In the genomic region with DNA sequence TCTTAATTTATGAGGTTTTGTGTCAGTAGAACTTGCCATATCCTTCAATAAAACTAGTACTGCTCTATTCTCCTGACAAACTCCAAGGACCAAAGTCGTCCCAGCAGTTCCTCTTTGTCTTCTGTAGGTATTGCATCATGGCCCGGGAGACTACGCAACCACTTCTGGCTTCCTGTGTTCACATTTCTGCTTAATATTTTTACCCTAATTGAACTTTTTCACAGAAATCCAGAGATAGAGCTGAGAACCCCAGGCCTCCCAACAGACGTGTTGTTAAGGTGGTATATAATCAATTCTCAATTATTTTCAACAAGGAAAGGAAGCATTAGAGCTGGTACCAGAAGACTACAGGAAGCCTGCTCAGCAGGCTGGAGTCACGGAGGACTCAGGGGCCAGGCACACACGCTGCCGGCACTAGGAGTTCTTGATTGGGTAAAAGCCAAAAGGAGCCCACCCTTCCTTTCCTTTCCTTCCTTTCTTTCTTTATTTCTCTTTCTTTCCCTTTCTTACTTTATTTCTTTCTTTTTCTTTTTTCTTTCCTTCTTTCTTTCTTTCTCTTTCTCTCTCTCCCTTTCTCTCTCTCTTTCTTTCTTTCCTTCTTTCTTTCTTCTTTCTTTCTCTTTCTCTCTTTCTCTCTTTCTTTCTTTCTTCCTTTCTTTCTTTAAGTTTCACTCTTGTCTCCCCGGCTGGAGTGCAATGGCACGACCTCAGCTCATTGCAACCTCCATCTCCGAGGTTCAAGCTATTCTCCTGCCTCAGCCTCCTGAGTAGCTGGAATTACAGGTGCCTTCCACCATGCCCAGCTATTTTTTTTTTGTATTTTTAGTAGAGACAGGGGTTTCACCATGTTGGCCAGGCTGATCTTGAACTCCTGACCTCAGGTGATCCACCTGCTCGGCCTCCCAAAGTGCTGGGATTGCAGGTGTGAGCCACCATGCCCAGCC, we compare ENCODE assay signal across 15 cellular contexts.
DNase-seq lines count a peak whose midpoint lies in the region; ATAC-seq and TF ChIP-seq lines count a peak whose summit lies in the region.
"Had no signal": no experiment of that assay in that cellular context is flagged by ENCODE, and none has a peak within 500 bp of the region (broad histone marks: within the 10 kb centered on the region; RNA-seq: fewer than 3 reads in every experiment).

No MANE protein-coding gene starts in this region.

- no peaks in the 10 kb centered on the region for H3K4me1 ChIP-seq in GM23338 (ENCODE audit: insufficient read depth)
- no peaks in the 10 kb centered on the region for H3K4me1 ChIP-seq in heart left ventricle
- H3K4me1 ChIP-seq in sigmoid colon = no peaks in the 10 kb centered on the region
- peaks cover 10% of the 10 kb centered on the region for H3K4me1 ChIP-seq in neural progenitor cell
- H3K4me1 ChIP-seq: prostate gland had no signal

- no peak for TF ChIP-seq EP300 in sigmoid colon (IDR thresholded peaks at IDR 0.05)

- H4K20me1 ChIP-seq in GM23338 (replicated peaks; ENCODE audit: insufficient read depth) = no peaks in the 10 kb centered on the region
- no peaks in the 10 kb centered on the region for H4K20me1 ChIP-seq in neural progenitor cell (ENCODE audit: low read depth)

- no peak overlapping the region for H3K4me3 ChIP-seq in GM23338
- peak overlapping the region; percentile 61 for H3K4me3 ChIP-seq in SK-N-MC
- peak overlapping the region in 1 of 12 donors; percentile 43 for H3K4me3 ChIP-seq in heart left ventricle
- no peak overlapping the region for H3K4me3 ChIP-seq in sigmoid colon
- no peak overlapping the region for H3K4me3 ChIP-seq in neural progenitor cell
- H3K4me3 ChIP-seq: prostate gland had no signal

- H3K36me3 Mint-ChIP-seq in GM23338 (ENCODE audit: low read depth) = no peaks in the 10 kb centered on the region
- no peaks in the 10 kb centered on the region for H3K36me3 Mint-ChIP-seq in neural progenitor cell
- no peaks in the 10 kb centered on the region for H3K36me3 Mint-ChIP-seq in activated CD4-positive, alpha-beta memory T cell treated with anti-CD3 and anti-CD28 coated beads, Interleukin-2, amount 10 ng/mL, durations not matched to agents 7 days and 5 days (ENCODE audit: low read depth)
- H3K36me3 Mint-ChIP-seq: CD4-positive, CD25-positive, alpha-beta regulatory T cell had no signal

- H3K4me3 Mint-ChIP-seq in GM23338 (no peak overlapping the region), neural progenitor cell (no peak overlapping the region)
- no peak overlapping the region for H3K4me3 Mint-ChIP-seq in activated CD4-positive, alpha-beta memory T cell treated with anti-CD3 and anti-CD28 coated beads, Interleukin-2, amount 10 ng/mL, durations not matched to agents 7 days and 5 days
- H3K4me3 Mint-ChIP-seq: activated T-helper 17 cell treated with anti-CD3 and anti-CD28 coated beads, Interleukin-2, amount 50 U/mL, for 72 hours; CD4-positive, CD25-positive, alpha-beta regulatory T cell had no signal

- peaks cover 1% of the 10 kb centered on the region for H3K27me3 Mint-ChIP-seq in GM23338 (ENCODE audit: insufficient read depth, low read depth, poor library complexity)
- H3K27me3 Mint-ChIP-seq in neural progenitor cell (ENCODE audit: insufficient read depth, low read depth) = no peaks in the 10 kb centered on the region
- peaks cover 9% of the 10 kb centered on the region for H3K27me3 Mint-ChIP-seq in activated CD4-positive, alpha-beta memory T cell treated with anti-CD3 and anti-CD28 coated beads, Interleukin-2, amount 10 ng/mL, durations not matched to agents 7 days and 5 days
- H3K27me3 Mint-ChIP-seq: CD4-positive, CD25-positive, alpha-beta regulatory T cell had no signal

- H3K27ac Mint-ChIP-seq in GM23338 (no peak overlapping the region), neural progenitor cell (no peak overlapping the region)
- no peak overlapping the region for H3K27ac Mint-ChIP-seq in activated CD4-positive, alpha-beta memory T cell treated with anti-CD3 and anti-CD28 coated beads, Interleukin-2, amount 10 ng/mL, durations not matched to agents 7 days and 5 days
- H3K27ac Mint-ChIP-seq: activated T-helper 17 cell treated with anti-CD3 and anti-CD28 coated beads, Interleukin-2, amount 50 U/mL, for 72 hours; CD4-positive, CD25-positive, alpha-beta regulatory T cell had no signal

- TF ChIP-seq CTCF in GM23338 (conservative IDR thresholded peaks at IDR 0.05; ENCODE audit: low read depth in 2 of 2) (no peak), heart left ventricle (IDR thresholded peaks at IDR 0.05) (no peak), sigmoid colon (IDR thresholded peaks at IDR 0.05) (no peak), neural progenitor cell (IDR thresholded peaks at IDR 0.05) (no peak)

- no peak for DNase-seq in GM23338 (ENCODE audit: low spot score)
- DNase-seq in SK-N-MC (ENCODE audit: low read depth, low spot score) = peak; percentile 37
- DNase-seq in heart left ventricle = peak in 4 of 5 donors; percentile 25 to 71 (median 48)
- DNase-seq in sigmoid colon = peak; percentile 72
- DNase-seq in HuH-7.5 (ENCODE audit: low spot score) = no peak
- no peak for DNase-seq in neural progenitor cell (ENCODE audit: low spot score)
- DNase-seq in NCI-H1436 (lab: John Stamatoyannopoulos, UW) = no peak
- no peak for DNase-seq in activated CD4-positive, alpha-beta memory T cell treated with anti-CD3 and anti-CD28 coated beads, Interleukin-2, amount 10 ng/mL, durations not matched to agents 7 days and 5 days
- DNase-seq: activated CD4-positive, alpha-beta T cell treated with anti-CD3 and anti-CD28 coated beads for 48 hours; CD4-positive, CD25-positive, alpha-beta regulatory T cell; NCI-H2029 treated with DMSO at 0.1 percent for 48 hours; NK-92 treated with Interleukin-12 subunit alpha and Interleukin-12 subunit beta, amount 100 ng/mL, for 24 hours; stimulated activated naive CD4-positive, alpha-beta T cell treated with Interleukin-2 at 50 U/mL for 16 hours had no signal

- POLR2A ChIA-PET in activated CD4-positive, alpha-beta memory T cell treated with anti-CD3 and anti-CD28 coated beads, Interleukin-2, amount 10 ng/mL, durations not matched to agents 7 days and 5 days (lab: Charles Lee) = no interaction called here

- WGBS in heart left ventricle, 4 donors = 80 to 86% (median 84%) methylated on average over 11 of the region's 11 CpGs
- 76 to 84% methylated on average over 11 of the region's 11 CpGs for WGBS in sigmoid colon, 2 donors

- H3K27ac ChIP-seq in GM23338 (ENCODE audit: low read depth) (no peak overlapping the region), SK-N-MC (peak overlapping the region; percentile 90), heart left ventricle (peak overlapping the region in 3 of 12 donors; percentile 13 to 93 (median 41)), sigmoid colon (no peak overlapping the region), neural progenitor cell (no peak overlapping the region)
- H3K27ac ChIP-seq: prostate gland had no signal

- no peak overlapping the region for H3K4me2 ChIP-seq in GM23338
- no peak overlapping the region for H3K4me2 ChIP-seq in neural progenitor cell

- H3K36me3 ChIP-seq in GM23338 (ENCODE audit: insufficient read depth) (no peaks in the 10 kb centered on the region), SK-N-MC (ENCODE audit: insufficient read depth, low read length) (no peaks in the 10 kb centered on the region), heart left ventricle (no peaks in the 10 kb centered on the region), sigmoid colon (no peaks in the 10 kb centered on the region), neural progenitor cell (no peaks in the 10 kb centered on the region)
- H3K36me3 ChIP-seq: prostate gland had no signal

- H3K27me3 ChIP-seq in GM23338 (ENCODE audit: insufficient read depth) (no peaks in the 10 kb centered on the region), heart left ventricle (peaks cover 0 to 6% (median 0%) of the 10 kb centered on the region in 9 donors), sigmoid colon (no peaks in the 10 kb centered on the region), neural progenitor cell (no peaks in the 10 kb centered on the region)

- no peak for TF ChIP-seq POLR2A in heart left ventricle (IDR thresholded peaks at IDR 0.05)
- no peak for TF ChIP-seq POLR2A in sigmoid colon (IDR thresholded peaks at IDR 0.05)

- H3K4me1 Mint-ChIP-seq in GM23338 (no peaks in the 10 kb centered on the region), neural progenitor cell (peaks cover 9% of the 10 kb centered on the region)
- no peaks in the 10 kb centered on the region for H3K4me1 Mint-ChIP-seq in activated CD4-positive, alpha-beta memory T cell treated with anti-CD3 and anti-CD28 coated beads, Interleukin-2, amount 10 ng/mL, durations not matched to agents 7 days and 5 days
- H3K4me1 Mint-ChIP-seq: activated T-helper 17 cell treated with anti-CD3 and anti-CD28 coated beads, Interleukin-2, amount 50 U/mL, for 72 hours; CD4-positive, CD25-positive, alpha-beta regulatory T cell had no signal

- intact Hi-C loops in heart left ventricle (cut with DNase I) = no loop called here
- intact Hi-C loops in sigmoid colon (cut with DNase I) = no loop called here

- no peaks in the 10 kb centered on the region for H3K9me2 ChIP-seq in GM23338 (ENCODE audit: insufficient read depth)

- H3K9me3 Mint-ChIP-seq in GM23338 (no peaks in the 10 kb centered on the region), neural progenitor cell (peaks cover 4% of the 10 kb centered on the region)
- H3K9me3 Mint-ChIP-seq in activated CD4-positive, alpha-beta memory T cell treated with anti-CD3 and anti-CD28 coated beads, Interleukin-2, amount 10 ng/mL, durations not matched to agents 7 days and 5 days = no peaks in the 10 kb centered on the region
- H3K9me3 Mint-ChIP-seq: activated T-helper 17 cell treated with anti-CD3 and anti-CD28 coated beads, Interleukin-2, amount 50 U/mL, for 72 hours had no signal

- H3K9me3 ChIP-seq in SK-N-MC (ENCODE audit: low read depth, low read length) (no peaks in the 10 kb centered on the region), heart left ventricle (no peaks in the 10 kb centered on the region), sigmoid colon (no peaks in the 10 kb centered on the region), neural progenitor cell (ENCODE audit: low read depth) (no peaks in the 10 kb centered on the region)
- H3K9me3 ChIP-seq: prostate gland had no signal

- CTCF ChIA-PET in activated CD4-positive, alpha-beta memory T cell treated with anti-CD3 and anti-CD28 coated beads, Interleukin-2, amount 10 ng/mL, durations not matched to agents 7 days and 5 days (lab: Charles Lee) = no interaction called here

- 0 out of 2 replicates have a peak overlapping the region, but pooled peaks have one; percentile 38 for H2AFZ ChIP-seq in GM23338
- H2AFZ ChIP-seq in neural progenitor cell (replicated peaks) = no peak overlapping the region

- H3K9ac ChIP-seq in SK-N-MC (ENCODE audit: insufficient read length) (peak overlapping the region; percentile 41), neural progenitor cell (no peak overlapping the region)

- H3F3A ChIP-seq in GM23338 (replicated peaks; ENCODE audit: low read depth) = no peaks in the 10 kb centered on the region
- no peaks in the 10 kb centered on the region for H3F3A ChIP-seq in neural progenitor cell (ENCODE audit: low read depth)

- no peak for ATAC-seq in GM23338
- peak in 2 of 4 donors; percentile 53 to 71 for ATAC-seq in heart left ventricle
- ATAC-seq: activated T-helper 17 cell treated with anti-CD3 and anti-CD28 coated beads, Interleukin-2, amount 50 U/mL, for 72 hours had no signal

- H3K79me2 ChIP-seq in GM23338 (replicated peaks; ENCODE audit: insufficient read depth) = no peaks in the 10 kb centered on the region
- no peaks in the 10 kb centered on the region for H3K79me2 ChIP-seq in neural progenitor cell (ENCODE audit: low read depth)

Comparison
In these comparisons a context has a peak if more than half of its experiments do, and no peak if none do; other contexts are left out.
1. DNase-seq: peak in SK-N-MC (single experiment), heart left ventricle (4 of 5) and sigmoid colon (single experiment); none in GM23338 (single experiment), HuH-7.5 (single experiment), neural progenitor cell (single experiment), NCI-H1436 (single experiment) and activated CD4-positive, alpha-beta memory T cell treated with anti-CD3 and anti-CD28 coated beads, Interleukin-2, amount 10 ng/mL, durations not matched to agents 7 days and 5 days (single experiment).